Comparison of ENCODE assay signal across 8 cellular contexts in genomic region chr2:152222975-152223638, GRCh38. TPM values are rescaled to one million over a fixed set of nuclear protein-coding genes. Genes with fewer than 3 reads are reported as not detected.
DNase-seq lines count a peak whose midpoint lies in the region; ATAC-seq and TF ChIP-seq lines count a peak whose summit lies in the region.

No MANE protein-coding gene starts in this region.

- H3K27me3 ChIP-seq in parathyroid adenoma (ENCODE audit: control insufficient read depth, insufficient read depth, low read length) = no peaks in the 10 kb centered on the region

- intact Hi-C loops in activated naive CD4-positive, alpha-beta T cell treated with anti-CD3 and anti-CD28 coated beads for 36 hours (cut with micrococcal nuclease) = no loop called here

- no peak overlapping the region for H3K27ac ChIP-seq in parathyroid adenoma

- TF ChIP-seq CTCF in parathyroid adenoma (IDR thresholded peaks at IDR 0.05) = no peak

- peak; percentile 60 for DNase-seq in EL
- peak; percentile 48 for DNase-seq in NCI-H226
- DNase-seq in epidermal melanocyte (ENCODE audit: insufficient read length, low spot score) = peak; percentile 28
- no peak for DNase-seq in A172 (ENCODE audit: low spot score)
- no peak for DNase-seq in activated naive CD4-positive, alpha-beta T cell treated with anti-CD3 and anti-CD28 coated beads for 36 hours

- ATAC-seq in GM21737 (IDR thresholded peaks at IDR 0.05; ENCODE audit: unreplicated experiment) (no peak), GM19023 (IDR thresholded peaks at IDR 0.05; ENCODE audit: unreplicated experiment) (no peak)

- no peaks in the 10 kb centered on the region for H3K79me2 ChIP-seq in parathyroid adenoma

- no peak overlapping the region for H3K27ac Mint-ChIP-seq in activated naive CD4-positive, alpha-beta T cell treated with anti-CD3 and anti-CD28 coated beads for 36 hours

- H3K4me3 Mint-ChIP-seq in activated naive CD4-positive, alpha-beta T cell treated with anti-CD3 and anti-CD28 coated beads for 36 hours = no peak overlapping the region

- no peaks in the 10 kb centered on the region for H3K9me3 Mint-ChIP-seq in activated naive CD4-positive, alpha-beta T cell treated with anti-CD3 and anti-CD28 coated beads for 36 hours

- CTCF ChIA-PET in activated naive CD4-positive, alpha-beta T cell treated with anti-CD3 and anti-CD28 coated beads for 36 hours (lab: Charles Lee) = no interaction called here

- H3K36me3 Mint-ChIP-seq in activated naive CD4-positive, alpha-beta T cell treated with anti-CD3 and anti-CD28 coated beads for 36 hours (ENCODE audit: low read depth) = no peaks in the 10 kb centered on the region

- no peak overlapping the region for H2AFZ ChIP-seq in parathyroid adenoma

- H3K4me1 Mint-ChIP-seq in activated naive CD4-positive, alpha-beta T cell treated with anti-CD3 and anti-CD28 coated beads for 36 hours (ENCODE audit: low read depth) = no peaks in the 10 kb centered on the region

- H3K4me1 ChIP-seq in parathyroid adenoma = no peaks in the 10 kb centered on the region

- H3K4me2 ChIP-seq in parathyroid adenoma (ENCODE audit: low read length) = peak overlapping the region; percentile 33

- H3K4me3 ChIP-seq in parathyroid adenoma (ENCODE audit: low read depth, low read length) = no peak overlapping the region

- no peaks in the 10 kb centered on the region for H3K36me3 ChIP-seq in parathyroid adenoma (ENCODE audit: control insufficient read depth, insufficient read depth, low read length)

- peaks cover 15% of the 10 kb centered on the region for H3K27me3 Mint-ChIP-seq in activated naive CD4-positive, alpha-beta T cell treated with anti-CD3 and anti-CD28 coated beads for 36 hours (ENCODE audit: low read depth)

- no peak overlapping the region for H3K9ac ChIP-seq in parathyroid adenoma

- peaks cover 4% of the 10 kb centered on the region for H3K9me3 ChIP-seq in parathyroid adenoma (ENCODE audit: control insufficient read depth, low read length)

RNA-seq across cellular contexts. Expression of gene STAM2, which starts 47.5 kb away (rescaled TPM):
- total RNA-seq in A172 (2014; rRNA removed; shearing (Covaris generic)) = 35.2 and 44.2 TPM in 2 replicates
- 10 to 100 TPM in 1 of 2 experiments, 1 to 10 TPM in 1; 9.6 to 10.8 TPM for total RNA-seq in activated naive CD4-positive, alpha-beta T cell treated with anti-CD3 and anti-CD28 coated beads for 36 hours

Comparison
In these comparisons a context has a peak if more than half of its experiments do, and no peak if none do; other contexts are left out.
1. DNase-seq: peak in EL (single experiment), NCI-H226 (single experiment) and epidermal melanocyte (single experiment); none in A172 (single experiment) and activated naive CD4-positive, alpha-beta T cell treated with anti-CD3 and anti-CD28 coated beads for 36 hours (single experiment).